ENCODE assay signal across 17 cellular contexts in genomic region chr2:16654775-16655456, GRCh38. TPM values are rescaled to one million over a fixed set of nuclear protein-coding genes. Genes with fewer than 3 reads are reported as not detected.
DNase-seq lines count a peak whose midpoint lies in the region; ATAC-seq, FAIRE-seq and TF ChIP-seq lines count a peak whose summit lies in the region.
"Had no signal": no experiment of that assay in that cellular context is flagged by ENCODE, and none has a peak within 500 bp of the region (broad histone marks: within the 10 kb centered on the region; RNA-seq: fewer than 3 reads in every experiment).

No MANE protein-coding gene starts in this region.

- H3K9me3 ChIP-seq in spleen, result no peaks in the 10 kb centered on the region
- H3K9me3 ChIP-seq in pancreas, result no peaks in the 10 kb centered on the region
- H3K9me3 ChIP-seq: mucosa of descending colon had no signal

- WGBS in spleen, 5 donors, result 26 to 31% (median 26%) methylated on average over 4 of the region's 4 CpGs
- WGBS in pancreas, 2 donors, result 84 to 91% methylated on average over 4 of the region's 4 CpGs

- ATAC-seq in GM18511 (IDR thresholded peaks at IDR 0.05; ENCODE audit: unreplicated experiment) (peak; percentile 26), pancreas (no peak), HG03045 (IDR thresholded peaks at IDR 0.05; ENCODE audit: unreplicated experiment) (no peak)
- ATAC-seq: GM23338, mucosa of descending colon, SK-N-SH treated with all-trans-retinoic acid at 6 μM for 48 hours had no signal

- H3K27me3 ChIP-seq in HL-60 (ENCODE audit: insufficient read depth, poor library complexity, severe bottlenecking) (no peaks in the 10 kb centered on the region), spleen (replicated peaks in 1 of 7) (no peaks in the 10 kb centered on the region), pancreas (no peaks in the 10 kb centered on the region)

- H3K36me3 ChIP-seq in spleen (peaks cover 0 to 14% (median 0%) of the 10 kb centered on the region in 6 donors), pancreas (no peaks in the 10 kb centered on the region)

- no peak for FAIRE-seq in pancreas (lab: Jason Lieb, UNC)

- peak in 1 of 2 experiments; percentile 66 for DNase-seq in HL-60 (ENCODE audit: low read depth in 1 of 2, low spot score in 1 of 2)
- DNase-seq in caudate nucleus (lab: John Stamatoyannopoulos, UW), result no peak
- DNase-seq in spleen, result no peak
- no peak for DNase-seq in pancreas
- DNase-seq in NCI-H146 treated with DMSO at 0.1 percent for 48 hours (lab: John Stamatoyannopoulos, UW; ENCODE audit: unreplicated experiment), result no peak
- no peak for DNase-seq in NCI-H446 (lab: John Stamatoyannopoulos, UW)
- DNase-seq: activated CD4-positive, alpha-beta memory T cell treated with anti-CD3 and anti-CD28 coated beads for 36 hours; Calu3; effector memory CD4-positive, alpha-beta T cell; hippocampal formation; mucosa of descending colon; NCI-H524 treated with DMSO at 0.1 percent for 48 hours had no signal

- no peak for TF ChIP-seq POLR2A in spleen (IDR thresholded peaks at IDR 0.05)

- intact Hi-C loops in spleen (cut with DNase I; ENCODE audit: low total_unique reads) (no loop called here), pancreas (cut with DNase I) (no loop called here)

- H3K4me1 ChIP-seq in spleen (peaks cover 80 to 100% (median 100%) of the 10 kb centered on the region in 6 donors), pancreas (peaks cover 0 to 20% (median 9%) of the 10 kb centered on the region in 3 donors)

- TF ChIP-seq CTCF in HL-60 (IDR thresholded peaks at IDR 0.05; ENCODE audit: insufficient read depth, low read length), result no peak
- no peak for TF ChIP-seq CTCF in spleen (IDR thresholded peaks at IDR 0.05 in 8 of 11, conservative IDR thresholded peaks at IDR 0.05 in 3 of 11)
- TF ChIP-seq CTCF in pancreas (IDR thresholded peaks at IDR 0.05), result no peak

- H3K27ac ChIP-seq in HL-60 (replicated peaks) (peak overlapping the region; percentile 58), caudate nucleus (ENCODE audit: low read depth, low read length) (peak overlapping the region; percentile 36), spleen (peak overlapping the region; percentile 64 to 95 (median 86)), pancreas (no peak overlapping the region)

- H3K4me3 ChIP-seq in HL-60 (replicated peaks; ENCODE audit: insufficient read depth, low read length), result no peak overlapping the region
- no peak overlapping the region for H3K4me3 ChIP-seq in spleen
- no peak overlapping the region for H3K4me3 ChIP-seq in pancreas
- H3K4me3 ChIP-seq: GM23338, mucosa of descending colon, smooth muscle cell had no signal

RNA-seq across cellular contexts. Expression of gene CYRIA, which starts 10.7 kb away (rescaled TPM):
- 10 to 100 TPM; 50.5 to 87.9 (median 75.5) TPM for total RNA-seq in spleen
- polyA plus RNA-seq in spleen, result 10 to 100 TPM; 11.1 to 16.4 (median 13.2) TPM
- 1 to 10 TPM; 1.2 to 7.6 (median 2.2) TPM for total RNA-seq in pancreas
- polyA plus RNA-seq in pancreas, result 1 to 10 TPM in 1 of 2 donors, under 1 TPM in 1; 0.65 to 1.3 TPM

Comparison
In these comparisons a context has a peak if more than half of its experiments do, and no peak if none do; other contexts are left out.
1. H3K27ac ChIP-seq: peak in HL-60 (single experiment), caudate nucleus (single experiment) and spleen (8 of 8); none in pancreas (0 of 4).
2. RNA of gene CYRIA, which starts 10.7 kb away (total RNA-seq): 50.5 to 87.9 TPM in spleen; 1.2 to 7.6 TPM in pancreas; every median in the first group is over 4 times any median in the second.